Comparison of ENCODE assay signal across 8 cellular contexts in the genomic region with DNA sequence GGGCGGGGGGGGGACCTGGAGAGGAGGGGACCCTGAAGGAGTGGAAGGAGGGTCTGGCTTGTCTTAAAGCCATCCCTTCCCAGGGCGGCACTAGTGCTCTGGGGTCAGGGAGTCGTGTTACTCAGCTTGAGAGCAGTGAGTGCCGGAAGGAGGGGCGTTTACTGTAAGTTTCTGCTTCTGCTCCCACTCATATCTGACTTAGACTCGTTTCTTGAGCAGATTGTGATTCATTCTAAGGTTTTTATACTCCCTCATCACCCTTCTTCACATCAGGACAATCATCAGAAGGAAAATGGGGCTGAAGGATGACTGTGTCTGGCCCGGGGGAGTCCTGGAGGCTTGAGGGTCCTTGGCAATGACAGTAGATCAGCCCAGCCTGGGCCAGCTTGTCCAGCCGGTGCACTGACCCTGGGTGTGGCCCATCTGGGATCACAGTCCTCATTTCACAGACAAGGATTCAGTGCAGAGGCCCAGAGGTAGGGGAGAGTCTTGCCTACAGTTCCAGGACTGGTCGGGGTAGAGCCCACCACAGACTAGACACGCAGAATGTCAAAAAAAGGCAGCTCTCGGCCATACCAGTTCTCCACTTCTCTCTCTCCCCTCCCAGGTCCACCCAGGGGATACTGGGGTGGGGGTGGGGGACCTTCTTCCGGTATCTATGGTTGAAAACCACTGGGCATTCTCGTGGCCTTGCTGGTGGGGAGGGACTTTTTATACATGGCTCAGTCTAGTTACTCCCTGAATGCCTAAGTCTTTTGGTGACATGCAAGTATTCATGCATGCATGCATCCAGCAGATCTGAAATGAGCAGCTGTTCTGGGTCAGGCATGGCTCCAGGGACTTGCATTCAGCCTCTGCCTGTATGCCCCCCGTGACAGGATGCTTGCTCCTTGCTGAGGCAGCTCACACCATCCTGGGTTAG. TPM values are rescaled to one million over a fixed set of nuclear protein-coding genes. Genes with fewer than 3 reads are reported as not detected.
A peak's percentile ranks its signal among the peaks of the same experiment; 100 is the strongest.
DNase-seq lines count a peak whose midpoint lies in the region; TF ChIP-seq lines count a peak whose summit lies in the region.

No MANE protein-coding gene starts in this region.

- H2AFZ ChIP-seq in Loucy (ENCODE audit: low read length) (no peak overlapping the region), smooth muscle cell (ENCODE audit: low read depth) (peak overlapping the region; percentile 5)

- H3K4me2 ChIP-seq in Loucy (ENCODE audit: low read depth, low read length, poor library complexity, severe bottlenecking): peak overlapping the region; percentile 74
- peak overlapping the region; percentile 64 for H3K4me2 ChIP-seq in smooth muscle cell

- H3F3A ChIP-seq in Loucy (ENCODE audit: low read depth): peaks cover 10% of the 10 kb centered on the region
- H3F3A ChIP-seq in smooth muscle cell (ENCODE audit: low read depth): peaks cover 13% of the 10 kb centered on the region

- no peaks in the 10 kb centered on the region for H3K9me2 ChIP-seq in Loucy (replicated peaks; ENCODE audit: low read depth, low read length)

- H3K4me1 ChIP-seq in Loucy (ENCODE audit: insufficient read depth, low read length, poor library complexity, severe bottlenecking) (peaks cover 56% of the 10 kb centered on the region), smooth muscle cell (ENCODE audit: low read depth) (peaks cover 26% of the 10 kb centered on the region), suprapubic skin (peaks cover 17% of the 10 kb centered on the region)

- DNase-seq in activated CD4-positive, CD25-positive, alpha-beta regulatory T cell treated with anti-CD3 and anti-CD28 coated beads, Interleukin-2, amount 50 U/mL, for 16 hours (ENCODE audit: low read depth, low spot score): peak; percentile 26
- DNase-seq in activated CD4-positive, CD25-positive, alpha-beta regulatory T cell treated with anti-CD3 and anti-CD28 coated beads, Interleukin-2, amount 50 U/mL, for 72 hours: no peak
- DNase-seq in choroid plexus epithelial cell (ENCODE audit: low read depth) (peak; percentile 70), smooth muscle cell (lab: John Stamatoyannopoulos, UW; ENCODE audit: unreplicated experiment) (peak; percentile 36), NK-92 (lab: John Stamatoyannopoulos, UW; ENCODE audit: unreplicated experiment) (no peak), suprapubic skin (ENCODE audit: low spot score in 2 of 2) (no peak), SIG-M5 treated with dmso at 0.1 percent for 504 hours (lab: John Stamatoyannopoulos, UW; ENCODE audit: unreplicated experiment) (no peak)

- H3K27ac ChIP-seq in smooth muscle cell (ENCODE audit: low read depth): peak overlapping the region; percentile 82
- no peak overlapping the region for H3K27ac ChIP-seq in suprapubic skin

- H3K9me3 ChIP-seq in Loucy (ENCODE audit: insufficient read depth, low read depth, low read length): no peaks in the 10 kb centered on the region
- H3K9me3 ChIP-seq in smooth muscle cell (replicated peaks; ENCODE audit: low read depth): no peaks in the 10 kb centered on the region
- no peaks in the 10 kb centered on the region for H3K9me3 ChIP-seq in suprapubic skin

- H3K36me3 ChIP-seq in Loucy (ENCODE audit: insufficient read depth, low read length) (no peaks in the 10 kb centered on the region), smooth muscle cell (ENCODE audit: low read depth) (no peaks in the 10 kb centered on the region), suprapubic skin (no peaks in the 10 kb centered on the region)

- H4K20me1 ChIP-seq in Loucy (ENCODE audit: insufficient read depth, low read length, poor library complexity, severe bottlenecking) (no peaks in the 10 kb centered on the region), smooth muscle cell (ENCODE audit: low read depth) (no peaks in the 10 kb centered on the region)

- H3K79me2 ChIP-seq in Loucy (ENCODE audit: insufficient read depth, low read length) (peaks cover 7% of the 10 kb centered on the region), smooth muscle cell (ENCODE audit: low read depth) (no peaks in the 10 kb centered on the region)

- TF ChIP-seq CTCF in Loucy (conservative IDR thresholded peaks at IDR 0.05; ENCODE audit: low read length) (no peak), choroid plexus epithelial cell (conservative IDR thresholded peaks at IDR 0.05; ENCODE audit: low read depth, low read length) (no peak), smooth muscle cell (IDR thresholded peaks at IDR 0.05; ENCODE audit: borderline replicate concordance, insufficient read depth, poor library complexity, severe bottlenecking) (no peak), suprapubic skin (IDR thresholded peaks at IDR 0.05) (no peak)

- H3K4me3 ChIP-seq in Loucy (ENCODE audit: low read length, poor library complexity, severe bottlenecking) (peak overlapping the region; percentile 60), choroid plexus epithelial cell (ENCODE audit: low read depth, low read length) (no peak overlapping the region), smooth muscle cell (no peak overlapping the region), suprapubic skin (no peak overlapping the region)

- H3K9ac ChIP-seq in Loucy (ENCODE audit: low read depth, low read length, poor library complexity, severe bottlenecking): peak overlapping the region; percentile 52
- H3K9ac ChIP-seq in smooth muscle cell (ENCODE audit: low read depth): peak overlapping the region; percentile 50

- no peak for TF ChIP-seq POLR2A in suprapubic skin (IDR thresholded peaks at IDR 0.05)

- 22% methylated on average over 14 of the region's 14 CpGs for WGBS in smooth muscle cell (ENCODE audit: low lambda C conversion rate)
- WGBS in suprapubic skin: 27% methylated on average over 9 of the region's 14 CpGs

- H3K27me3 ChIP-seq in Loucy (ENCODE audit: insufficient read depth, low read length, poor library complexity, severe bottlenecking) (no peaks in the 10 kb centered on the region), smooth muscle cell (ENCODE audit: low read depth) (peaks cover 17% of the 10 kb centered on the region), suprapubic skin (peaks cover 77% of the 10 kb centered on the region)

- TF ChIP-seq EP300 in suprapubic skin (IDR thresholded peaks at IDR 0.05): no peak

RNA-seq across cellular contexts. Expression of gene TNFRSF8, which starts 5.1 kb away (rescaled TPM):
- total RNA-seq in smooth muscle cell (0.22 and 0.54 TPM in 2 replicates), suprapubic skin (1 to 10 TPM in 1 of 4 donors, under 1 TPM in 3; 0.30 to 1.2 (median 0.75) TPM)
- 1.3 TPM in 1 of 2 replicates, not detected in the other for polyA plus RNA-seq in smooth muscle cell

RNA-seq across cellular contexts. Expression of gene MIIP, which starts 48.9 kb away (rescaled TPM):
- total RNA-seq in smooth muscle cell: 18.9 and 24.0 TPM in 2 replicates
- 63.3 and 66.5 TPM in 2 replicates for polyA plus RNA-seq in smooth muscle cell
- total RNA-seq in suprapubic skin: 10 to 100 TPM; 31.1 to 40.3 (median 35.9) TPM

Comparison
In these comparisons a context has a peak if more than half of its experiments do, and no peak if none do; other contexts are left out.
1. DNase-seq: peak in activated CD4-positive, CD25-positive, alpha-beta regulatory T cell treated with anti-CD3 and anti-CD28 coated beads, Interleukin-2, amount 50 U/mL, for 16 hours (single experiment), choroid plexus epithelial cell (single experiment) and smooth muscle cell (single experiment); none in activated CD4-positive, CD25-positive, alpha-beta regulatory T cell treated with anti-CD3 and anti-CD28 coated beads, Interleukin-2, amount 50 U/mL, for 72 hours (single experiment), NK-92 (single experiment), suprapubic skin (0 of 2) and SIG-M5 treated with dmso at 0.1 percent for 504 hours (single experiment).